9 cellular contexts compared by ENCODE assay signal in the genomic region with DNA sequence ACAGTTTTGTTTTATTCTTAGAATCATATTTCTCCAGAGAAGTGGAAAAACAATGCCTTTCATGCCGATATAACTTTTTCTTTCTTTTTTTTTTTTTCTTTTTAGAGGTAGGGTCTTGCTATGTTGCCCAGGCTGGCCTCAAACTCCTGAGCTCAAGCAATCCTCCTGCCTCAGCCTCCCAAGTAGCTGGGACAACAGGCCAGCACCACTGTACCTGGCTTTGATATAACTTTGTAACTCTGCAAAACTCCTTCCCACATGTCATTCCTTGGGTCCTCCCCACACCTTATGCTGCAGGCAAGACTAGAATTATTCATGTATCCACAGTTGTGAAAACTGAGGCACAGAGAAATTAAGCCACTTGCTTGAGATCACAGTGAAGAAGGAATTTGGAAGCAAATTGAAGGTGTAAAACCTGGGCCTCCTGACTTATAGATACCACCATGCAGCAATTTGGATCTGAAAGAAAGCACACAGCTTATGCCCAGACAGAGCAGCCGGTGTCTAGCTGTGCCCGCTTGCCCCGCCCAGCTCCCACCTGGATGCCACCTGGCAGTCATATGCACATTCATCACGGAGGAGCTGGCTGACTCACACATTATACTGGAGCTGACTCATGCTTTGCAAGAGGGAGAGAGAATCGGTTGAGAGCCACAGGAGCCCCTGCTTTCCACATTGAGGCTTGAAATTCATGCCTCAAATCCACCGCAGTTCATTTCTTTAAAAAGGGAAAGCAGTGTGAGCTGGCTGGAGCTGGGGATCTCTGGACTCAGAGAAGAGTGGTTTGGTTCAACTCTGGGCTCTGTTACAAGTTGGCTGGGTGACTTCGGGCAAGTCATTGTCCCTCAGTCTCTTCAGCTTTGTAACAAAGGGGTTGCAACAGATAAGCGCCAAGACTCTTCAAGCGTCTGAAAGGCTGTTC. TPM values are rescaled to one million over a fixed set of nuclear protein-coding genes. Genes with fewer than 3 reads are reported as not detected.
DNase-seq lines count a peak whose midpoint lies in the region; ATAC-seq and TF ChIP-seq lines count a peak whose summit lies in the region.
"Had no signal": no experiment of that assay in that cellular context is flagged by ENCODE, and none has a peak within 500 bp of the region (broad histone marks: within the 10 kb centered on the region; RNA-seq: fewer than 3 reads in every experiment).

No MANE protein-coding gene starts in this region.

- DNase-seq in GM04504 (ENCODE audit: low read depth) (peak; percentile 89), NCI-H2081 (lab: John Stamatoyannopoulos, UW) (peak; percentile 87 to 94), astrocyte of the hippocampus (ENCODE audit: low read depth, low spot score) (peak; percentile 96), left lung (peak; percentile 61 to 82), retina (no peak), SJCRH30 (no peak), left lobe of liver (ENCODE audit: low spot score) (no peak), activated gamma-delta T cell treated with Interleukin-2 at 50 U/mL for 16 hours (no peak)

- H3K9me3 ChIP-seq in left lung (no peaks in the 10 kb centered on the region), SJCRH30 (replicated peaks) (no peaks in the 10 kb centered on the region)

- H3K4me3 ChIP-seq in left lung, result no peak overlapping the region
- H3K4me3 ChIP-seq in SJCRH30, result no peak overlapping the region
- H3K4me3 ChIP-seq: SK-N-MC had no signal

- H3K27me3 ChIP-seq in left lung (peaks cover 0 to 21% of the 10 kb centered on the region in 2 donors), SJCRH30 (no peaks in the 10 kb centered on the region)

- H3K27ac ChIP-seq in left lung (no peak overlapping the region), SJCRH30 (no peak overlapping the region)
- H3K27ac ChIP-seq: SK-N-MC had no signal

- intact Hi-C loops in left lung (cut with DNase I), result no loop called here

- H3K4me1 ChIP-seq in left lung (peaks cover 0 to 4% of the 10 kb centered on the region in 2 donors), SJCRH30 (peaks cover 14% of the 10 kb centered on the region)

- H3K36me3 ChIP-seq in left lung, result no peaks in the 10 kb centered on the region
- no peaks in the 10 kb centered on the region for H3K36me3 ChIP-seq in SJCRH30

- no peak for TF ChIP-seq CTCF in left lung (IDR thresholded peaks at IDR 0.05)

- ATAC-seq in left lung (peak; percentile 90), left lobe of liver (no peak)

RNA-seq across cellular contexts. Expression of a gene that starts 8.3 kb away (rescaled TPM):
- total RNA-seq in left lung (10 to 100 TPM; 10.5 to 12.1 TPM), left lobe of liver (9.5 TPM)
- 64.8 and 73.2 TPM in 2 replicates for total RNA-seq in SJCRH30 (2014; rRNA removed; shearing (Covaris generic))

Comparison
In these comparisons a context has a peak if more than half of its experiments do, and no peak if none do; other contexts are left out.
1. DNase-seq: peak in GM04504 (single experiment), NCI-H2081 (2 of 2), astrocyte of the hippocampus (single experiment) and left lung (2 of 2); none in retina (single experiment), SJCRH30 (0 of 2), left lobe of liver (single experiment) and activated gamma-delta T cell treated with Interleukin-2 at 50 U/mL for 16 hours (single experiment).